15 cellular contexts compared by ENCODE assay signal in the genomic region with DNA sequence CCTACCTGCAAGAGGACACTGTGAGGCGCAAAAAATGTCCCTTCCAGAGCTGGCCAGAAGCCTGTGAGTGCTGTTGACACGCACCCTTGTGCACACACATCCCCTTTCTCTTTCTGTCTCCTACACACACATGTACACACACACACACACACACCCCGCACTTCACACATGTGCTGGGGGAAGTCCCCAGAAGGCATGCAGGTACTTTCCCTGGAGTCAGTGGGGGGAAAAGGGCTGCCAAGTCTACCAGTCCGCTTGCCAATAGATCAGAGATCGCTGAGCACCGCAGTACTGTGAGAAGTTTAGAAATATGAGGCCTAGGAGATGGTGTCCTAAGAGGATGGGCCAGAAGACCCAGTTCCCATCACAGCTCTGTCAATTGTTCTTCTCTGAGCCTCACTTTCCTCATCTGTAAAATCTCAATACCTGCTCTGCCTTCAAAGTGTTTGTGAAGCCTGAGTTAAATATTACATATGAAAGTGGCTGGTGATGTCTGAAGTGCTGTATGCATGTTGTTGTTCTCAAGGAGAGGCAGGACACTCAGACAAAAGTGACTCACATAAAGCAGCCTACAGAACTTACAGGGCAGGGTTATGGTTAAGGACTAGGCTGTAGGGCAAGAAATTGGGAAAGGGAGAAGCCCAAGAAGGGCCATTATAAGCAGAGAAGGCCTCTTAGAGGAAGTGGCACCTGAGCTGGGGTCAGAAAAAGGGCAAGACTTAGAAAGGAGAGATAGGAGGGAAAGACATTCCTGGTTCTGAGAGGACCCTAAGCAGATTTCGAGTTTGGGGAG. TPM values are rescaled to one million over a fixed set of nuclear protein-coding genes. Genes with fewer than 3 reads are reported as not detected.
DNase-seq lines count a peak whose midpoint lies in the region; ATAC-seq and TF ChIP-seq lines count a peak whose summit lies in the region.
"Had no signal": no experiment of that assay in that cellular context is flagged by ENCODE, and none has a peak within 500 bp of the region (broad histone marks: within the 10 kb centered on the region; RNA-seq: fewer than 3 reads in every experiment).

No MANE protein-coding gene starts in this region.

- no peak for TF ChIP-seq CTCF in left lung (IDR thresholded peaks at IDR 0.05)
- no peak for TF ChIP-seq CTCF in stomach (IDR thresholded peaks at IDR 0.05)

- H3K27ac ChIP-seq in left lung (peak overlapping the region in 1 of 2 donors; percentile 7), stomach (no peak overlapping the region)
- H3K27ac ChIP-seq: prostate gland had no signal

- no peaks in the 10 kb centered on the region for H3K9me3 ChIP-seq in T-helper 17 cell (ENCODE audit: control insufficient read depth, low read length, poor library complexity, severe bottlenecking)
- H3K9me3 ChIP-seq in left lung, result no peaks in the 10 kb centered on the region
- no peaks in the 10 kb centered on the region for H3K9me3 ChIP-seq in stomach
- H3K9me3 ChIP-seq: prostate gland had no signal

- H3K27ac Mint-ChIP-seq in activated naive CD4-positive, alpha-beta T cell treated with anti-CD3 and anti-CD28 coated beads, Interleukin-2, amount 50 U/mL, for 24 hours, result peak overlapping the region; percentile 1
- H3K27ac Mint-ChIP-seq in T-helper 17 cell, result peak overlapping the region; percentile 82
- H3K27ac Mint-ChIP-seq: activated CD8-positive, alpha-beta memory T cell treated with anti-CD3 and anti-CD28 coated beads, Interleukin-2, amount 10 ng/mL, durations not matched to agents 7 days and 5 days had no signal

- H3K4me1 ChIP-seq in left lung, result peaks cover 0 to 21% of the 10 kb centered on the region in 2 donors
- H3K4me1 ChIP-seq in stomach, result peaks cover 7 to 36% (median 24%) of the 10 kb centered on the region in 4 donors

- H3K36me3 ChIP-seq in left lung (no peaks in the 10 kb centered on the region), stomach (peaks cover 6 to 34% (median 27%) of the 10 kb centered on the region in 4 donors)
- H3K36me3 ChIP-seq: prostate gland had no signal

- no peak overlapping the region for H3K4me3 Mint-ChIP-seq in activated naive CD4-positive, alpha-beta T cell treated with anti-CD3 and anti-CD28 coated beads, Interleukin-2, amount 50 U/mL, for 24 hours
- H3K4me3 Mint-ChIP-seq in T-helper 17 cell, result no peak overlapping the region
- H3K4me3 Mint-ChIP-seq: activated CD8-positive, alpha-beta memory T cell treated with anti-CD3 and anti-CD28 coated beads, Interleukin-2, amount 10 ng/mL, durations not matched to agents 7 days and 5 days had no signal

- no peak for TF ChIP-seq EP300 in stomach (IDR thresholded peaks at IDR 0.05)

- peak; percentile 62 for ATAC-seq in T-helper 17 cell
- peak; percentile 91 for ATAC-seq in left lung
- ATAC-seq: activated CD8-positive, alpha-beta memory T cell treated with anti-CD3 and anti-CD28 coated beads, Interleukin-2, amount 10 ng/mL, durations not matched to agents 7 days and 5 days had no signal

- H3K27me3 ChIP-seq in left lung, result no peaks in the 10 kb centered on the region
- no peaks in the 10 kb centered on the region for H3K27me3 ChIP-seq in stomach

- H3K4me3 ChIP-seq in left lung (no peak overlapping the region), stomach (no peak overlapping the region)
- H3K4me3 ChIP-seq: prostate gland had no signal

- H3K27me3 Mint-ChIP-seq in activated naive CD4-positive, alpha-beta T cell treated with anti-CD3 and anti-CD28 coated beads, Interleukin-2, amount 50 U/mL, for 24 hours, result peaks cover 2% of the 10 kb centered on the region
- H3K27me3 Mint-ChIP-seq in T-helper 17 cell, result no peaks in the 10 kb centered on the region

- peaks cover 13% of the 10 kb centered on the region for H3K4me1 Mint-ChIP-seq in activated naive CD4-positive, alpha-beta T cell treated with anti-CD3 and anti-CD28 coated beads, Interleukin-2, amount 50 U/mL, for 24 hours
- peaks cover 29% of the 10 kb centered on the region for H3K4me1 Mint-ChIP-seq in T-helper 17 cell

- no peaks in the 10 kb centered on the region for H3K9me3 Mint-ChIP-seq in activated naive CD4-positive, alpha-beta T cell treated with anti-CD3 and anti-CD28 coated beads, Interleukin-2, amount 50 U/mL, for 24 hours

- intact Hi-C loops in left lung (cut with DNase I) (no loop called here), stomach (cut with DNase I; ENCODE audit: low total_unique reads) (loop anchor here (10.0 kb wide), 1 partner anchor 65 kb away; a partner anchor contains a TSS)

- no peak for DNase-seq in activated naive CD4-positive, alpha-beta T cell treated with anti-CD3 and anti-CD28 coated beads, Interleukin-2, amount 50 U/mL, for 16 hours
- no peak for DNase-seq in T-helper 17 cell
- DNase-seq in left lung, result no peak
- peak; percentile 40 for DNase-seq in stomach
- DNase-seq in NCI-H2107 treated with DMSO at 0.1 percent for 48 hours (lab: John Stamatoyannopoulos, UW; ENCODE audit: unreplicated experiment), result no peak
- DNase-seq in NCI-H2081 (lab: John Stamatoyannopoulos, UW), result no peak
- DNase-seq: activated CD8-positive, alpha-beta memory T cell treated with anti-CD3 and anti-CD28 coated beads, Interleukin-2, amount 10 ng/mL, durations not matched to agents 7 days and 5 days; effector memory CD4-positive, alpha-beta T cell; hypothalamus; NCI-H1417; RPMI8226; substantia nigra had no signal

- no peaks in the 10 kb centered on the region for H3K36me3 Mint-ChIP-seq in activated naive CD4-positive, alpha-beta T cell treated with anti-CD3 and anti-CD28 coated beads, Interleukin-2, amount 50 U/mL, for 24 hours
- H3K36me3 Mint-ChIP-seq in T-helper 17 cell (ENCODE audit: low read depth), result peaks cover 7% of the 10 kb centered on the region
- H3K36me3 Mint-ChIP-seq: activated CD8-positive, alpha-beta memory T cell treated with anti-CD3 and anti-CD28 coated beads, Interleukin-2, amount 10 ng/mL, durations not matched to agents 7 days and 5 days had no signal

- WGBS in stomach, 5 donors, result 62 to 81% (median 74%) methylated on average over 7 of the region's 7 CpGs

- no peak for TF ChIP-seq POLR2A in stomach (IDR thresholded peaks at IDR 0.05)

RNA-seq across cellular contexts. Expression of a gene that starts 6.8 kb away (rescaled TPM):
- total RNA-seq in T-helper 17 cell (10 to 100 TPM; 10.1 to 12.4 TPM), left lung (10 to 100 TPM; 14.4 to 22.5 TPM), stomach (100 to 1,000 TPM in 2 of 5 donors, 10 to 100 TPM in 3; 11.4 to 301 (median 60.1) TPM)
- 10 to 100 TPM; 10.3 to 22.0 (median 13.0) TPM for polyA plus RNA-seq in stomach

RNA-seq across cellular contexts. Expression of a gene that starts 7.5 kb away (rescaled TPM):
- total RNA-seq in T-helper 17 cell (under 1 TPM; 0.47 to 0.92 TPM), left lung (10 to 100 TPM; 20.4 to 26.2 TPM), stomach (100 to 1,000 TPM in 3 of 5 donors, 10 to 100 TPM in 2; 20.1 to 284 (median 111) TPM)
- polyA plus RNA-seq in stomach, result 10 to 100 TPM; 24.2 to 40.6 (median 25.5) TPM

RNA-seq across cellular contexts. Expression of a gene that starts 19.0 kb away (rescaled TPM):
- total RNA-seq in T-helper 17 cell (10 to 100 TPM; 15.4 to 17.8 TPM), left lung (10 to 100 TPM; 25.1 to 31.8 TPM), stomach (10 to 100 TPM in 3 of 5 donors, 1 to 10 TPM in 1, not detected in 1; 9.4 to 28.4 (median 20.7) TPM)
- 10 to 100 TPM; 26.5 to 56.6 (median 37.7) TPM for polyA plus RNA-seq in stomach

RNA-seq across cellular contexts. Expression of a gene that starts 24.2 kb away (rescaled TPM):
- 10 to 100 TPM; 15.5 to 20.0 TPM for total RNA-seq in T-helper 17 cell
- 10 to 100 TPM; 29.9 to 56.8 TPM for total RNA-seq in left lung
- 10 to 100 TPM in 4 of 5 donors, 1 to 10 TPM in 1; 6.2 to 71.5 (median 23.9) TPM for total RNA-seq in stomach
- 10 to 100 TPM in 2 of 3 donors, 1 to 10 TPM in 1; 7.5 to 52.3 (median 21.6) TPM for polyA plus RNA-seq in stomach

RNA-seq across cellular contexts. Expression of a gene that starts 29.4 kb away (rescaled TPM):
- not detected for total RNA-seq in T-helper 17 cell
- total RNA-seq in left lung, result not detected
- 1 to 10 TPM in 3 of 5 donors, not detected in 2; 1.5 to 3.3 (median 2.3) TPM for total RNA-seq in stomach
- polyA plus RNA-seq in stomach, result 10 to 100 TPM in 1 of 3 donors, 1 to 10 TPM in 1, under 1 TPM in 1; 0.63 to 21.4 (median 1.7) TPM
- total RNA-seq: activated CD8-positive, alpha-beta memory T cell treated with anti-CD3 and anti-CD28 coated beads, Interleukin-2, amount 10 ng/mL, durations not matched to agents 7 days and 5 days; myocyte had no signal

Comparison
In these comparisons a context has a peak if more than half of its experiments do, and no peak if none do; other contexts are left out.
1. RNA of a gene that starts 7.5 kb away (total RNA-seq): 20.1 to 284 TPM in stomach and 20.4 to 26.2 TPM in left lung; 0.47 to 0.92 TPM in T-helper 17 cell; every median in the first group is over 10 times any median in the second.